Comparison of ENCODE assay signal across 1 cellular context in the genomic region with DNA sequence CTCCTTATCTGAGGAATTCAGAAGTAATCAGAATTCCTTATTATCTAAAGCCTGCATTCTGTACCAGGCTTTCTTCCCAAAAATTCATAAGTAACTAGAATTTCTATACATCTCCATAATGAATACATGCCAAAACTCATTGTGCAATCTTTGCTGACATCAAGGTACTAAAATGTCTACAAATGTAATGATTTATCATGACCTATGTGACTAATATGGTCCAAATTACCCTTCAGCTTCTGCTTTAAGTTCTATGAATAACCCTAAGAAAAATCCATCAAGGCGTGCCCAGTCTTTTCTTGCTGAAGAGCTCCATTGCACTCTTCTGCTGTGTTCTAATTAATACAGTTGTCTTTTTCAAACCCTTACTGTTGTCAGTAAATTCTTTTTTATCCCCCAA.
TF ChIP-seq lines count a peak whose summit lies in the region.

No MANE protein-coding gene starts in this region.

TF ChIP-seq in H1, 55 proteins besides CTCF, POLR2A, EP300 and RAD21:
- no peak for TF ChIP-seq POLR2AphosphoS5 (IDR thresholded peaks at IDR 0.05; ENCODE audit: low read depth, low read length)
- TF ChIP-seq SIX5 (IDR thresholded peaks at IDR 0.05; ENCODE audit: low read depth, low read length) = no peak
